In the genomic region with DNA sequence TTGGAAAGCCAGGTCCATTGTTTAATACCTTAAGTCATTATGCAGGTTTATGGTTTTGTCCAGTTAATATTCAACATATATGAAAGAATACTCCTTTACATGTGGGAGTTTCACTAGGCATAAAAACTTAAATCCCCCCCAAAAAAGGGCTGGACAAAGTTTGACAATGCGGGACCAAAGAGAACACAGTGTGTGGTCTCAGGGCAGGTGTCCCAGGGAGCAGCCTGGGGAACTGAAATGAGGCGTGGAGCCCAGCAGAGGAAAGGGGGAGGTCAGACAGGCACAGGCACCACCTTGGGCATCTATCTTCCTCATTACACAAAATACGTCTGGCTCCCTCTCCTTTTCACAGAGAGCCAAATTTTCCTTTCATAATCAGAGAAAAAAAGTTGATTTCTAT, we compare ENCODE assay signal across 19 cellular contexts. TPM values are rescaled to one million over a fixed set of nuclear protein-coding genes. Genes with fewer than 3 reads are reported as not detected.
DNase-seq lines count a peak whose midpoint lies in the region; ATAC-seq and TF ChIP-seq lines count a peak whose summit lies in the region.
"Had no signal": no experiment of that assay in that cellular context is flagged by ENCODE, and none has a peak within 500 bp of the region (broad histone marks: within the 10 kb centered on the region; RNA-seq: fewer than 3 reads in every experiment).

No MANE protein-coding gene starts in this region.

- TF ChIP-seq EP300 in transverse colon (IDR thresholded peaks at IDR 0.05; ENCODE audit: low read depth): no peak

- no peak for DNase-seq in heart left ventricle
- DNase-seq in cardiac septum (ENCODE audit: low spot score): no peak
- peak; percentile 17 for DNase-seq in SW480 (ENCODE audit: low spot score)
- no peak for DNase-seq in left colon
- DNase-seq in transverse colon: peak; percentile 35
- no peak for DNase-seq in NCI-H128 (lab: John Stamatoyannopoulos, UW; ENCODE audit: unreplicated experiment)
- no peak for DNase-seq in Peyer's patch
- no peak for DNase-seq in SW 1271 (lab: John Stamatoyannopoulos, UW)
- DNase-seq: Calu3; CD4-positive, alpha-beta memory T cell; EL; NCI-H1105; NCI-H1694; NCI-H2227 treated with DMSO at 0.1 percent for 48 hours; NCI-H524; NCI-H82; PC-3 had no signal

- H3K27ac ChIP-seq in heart left ventricle (peak overlapping the region in 11 of 12 donors; percentile 13 to 97 (median 86)), transverse colon (peak overlapping the region; percentile 6 to 79 (median 64)), Peyer's patch (peak overlapping the region in 1 of 4 donors; percentile 66)
- H3K27ac ChIP-seq: RWPE1, SJCRH30 had no signal

- no peak for ATAC-seq in heart left ventricle
- ATAC-seq in left colon: peak; percentile 67
- ATAC-seq: PC-3 had no signal

- H3K9me3 ChIP-seq in heart left ventricle: no peaks in the 10 kb centered on the region
- no peaks in the 10 kb centered on the region for H3K9me3 ChIP-seq in transverse colon
- H3K9me3 ChIP-seq in Peyer's patch: no peaks in the 10 kb centered on the region
- H3K9me3 ChIP-seq: SJCRH30 had no signal

- H3K36me3 ChIP-seq in heart left ventricle: peaks cover 0 to 28% (median 0%) of the 10 kb centered on the region in 9 donors
- H3K36me3 ChIP-seq in transverse colon: no peaks in the 10 kb centered on the region
- peaks cover 0 to 10% (median 0%) of the 10 kb centered on the region in 3 donors for H3K36me3 ChIP-seq in Peyer's patch
- H3K36me3 ChIP-seq: SJCRH30 had no signal

- intact Hi-C loops in heart left ventricle (cut with DNase I): no loop called here
- intact Hi-C loops in cardiac septum (cut with DNase I): no loop called here
- intact Hi-C loops in left colon (cut with DNase I, micrococcal nuclease): no loop called here
- intact Hi-C loops in transverse colon (cut with DNase I; ENCODE audit: low total_unique reads): no loop called here

- WGBS in heart left ventricle, 4 donors: 48 to 68% (median 55%) methylated on average over 3 of the region's 3 CpGs
- WGBS in transverse colon (ENCODE audit: low coverage in 1 of 2), 2 donors: 45% methylated on average over 3 of the region's 3 CpGs; no CpG with 5 or more reads in 1 of the 2 donors

- H3K27me3 ChIP-seq in heart left ventricle (no peaks in the 10 kb centered on the region), transverse colon (no peaks in the 10 kb centered on the region), Peyer's patch (no peaks in the 10 kb centered on the region)
- H3K27me3 ChIP-seq: SJCRH30 had no signal

- H3K4me1 ChIP-seq in heart left ventricle (peaks cover 0 to 74% (median 17%) of the 10 kb centered on the region in 12 donors), transverse colon (peaks cover 0 to 38% (median 25%) of the 10 kb centered on the region in 4 donors), Peyer's patch (peaks cover 0 to 23% (median 0%) of the 10 kb centered on the region in 4 donors)
- H3K4me1 ChIP-seq: SJCRH30 had no signal

- TF ChIP-seq CTCF in heart left ventricle (IDR thresholded peaks at IDR 0.05) (no peak), transverse colon (IDR thresholded peaks at IDR 0.05) (no peak), Peyer's patch (IDR thresholded peaks at IDR 0.05) (no peak)

- H3K4me3 ChIP-seq in heart left ventricle (no peak overlapping the region), transverse colon (no peak overlapping the region), Peyer's patch (no peak overlapping the region)
- H3K4me3 ChIP-seq: SJCRH30 had no signal

- in situ Hi-C loops in transverse colon (cut with MboI; ENCODE audit: low pct_ligation_motif_present in 1 of 4, low pct_unique_long_range_greater_than_20kb in 1 of 4, low sequenced_read_pairs in 3 of 4): no loop called here

- TF ChIP-seq POLR2A in heart left ventricle (IDR thresholded peaks at IDR 0.05): no peak
- TF ChIP-seq POLR2A in transverse colon (IDR thresholded peaks at IDR 0.05): no peak
- no peak for TF ChIP-seq POLR2A in Peyer's patch (IDR thresholded peaks at IDR 0.05)

RNA-seq across cellular contexts. Expression of gene PKP2, which starts 22.5 kb away (rescaled TPM):
- total RNA-seq in heart left ventricle (100 to 1,000 TPM; 269 to 576 (median 402) TPM), cardiac septum (463 TPM), left colon (100 to 1,000 TPM; 117 to 175 TPM), transverse colon (100 to 1,000 TPM in 3 of 4 donors, 10 to 100 TPM in 1; 92.0 to 253 (median 108) TPM), Peyer's patch (100 to 1,000 TPM in 1 of 4 donors, 10 to 100 TPM in 3; 42.9 to 103 (median 64.8) TPM)
- polyA plus RNA-seq in heart left ventricle: 100 to 1,000 TPM; 111 to 206 TPM

Comparison
In these comparisons a context has a peak if more than half of its experiments do, and no peak if none do; other contexts are left out.
1. DNase-seq: peak in SW480 (single experiment) and transverse colon (single experiment); none in heart left ventricle (0 of 5), cardiac septum (single experiment), left colon (0 of 2), NCI-H128 (single experiment), Peyer's patch (0 of 3) and SW 1271 (0 of 2).